Comparison of ENCODE assay signal across 14 cellular contexts in genomic region chr13:31910633-31911032, GRCh38.
"Had no signal": no experiment of that assay in that cellular context is flagged by ENCODE, and none has a peak within 500 bp of the region (broad histone marks: within the 10 kb centered on the region; RNA-seq: fewer than 3 reads in every experiment).

No MANE protein-coding gene starts in this region.

- H3K27me3 ChIP-seq: adrenal gland, body of pancreas, colonic mucosa, gastrocnemius medialis, ovary, right lobe of liver, vagina had no signal

- H3K4me3 ChIP-seq: adrenal gland, body of pancreas, colonic mucosa, dorsolateral prefrontal cortex, gastrocnemius medialis, hepatocyte, mucosa of descending colon, ovary, right lobe of liver, thoracic aorta, vagina had no signal

- H3K9me3 ChIP-seq: adrenal gland, body of pancreas, colonic mucosa, gastrocnemius medialis, mucosa of descending colon, ovary, right lobe of liver, thoracic aorta, vagina had no signal

- DNase-seq: aorta, gastrocnemius medialis, islet precursor cell had no signal

- H3K4me1 ChIP-seq: body of pancreas, colonic mucosa, vagina had no signal

- H3K4me2 ChIP-seq: hepatocyte had no signal

- H2AFZ ChIP-seq: hepatocyte had no signal

- H3K36me3 ChIP-seq: adrenal gland, colonic mucosa, gastrocnemius medialis, ovary, right lobe of liver, thoracic aorta, vagina had no signal

- H3K27ac ChIP-seq: adrenal gland, colonic mucosa, dorsolateral prefrontal cortex, hepatocyte, ovary, right lobe of liver, thoracic aorta, vagina, VCaP had no signal

- H3K79me2 ChIP-seq: hepatocyte had no signal
